11 cellular contexts compared by ENCODE assay signal in genomic region chrX:48939417-48940228, GRCh38. TPM values are rescaled to one million over a fixed set of nuclear protein-coding genes. Genes with fewer than 3 reads are reported as not detected.
A peak's percentile ranks its signal among the peaks of the same experiment; 100 is the strongest.
DNase-seq lines count a peak whose midpoint lies in the region; ATAC-seq and TF ChIP-seq lines count a peak whose summit lies in the region.
"Had no signal": no experiment of that assay in that cellular context is flagged by ENCODE, and none has a peak within 500 bp of the region (broad histone marks: within the 10 kb centered on the region; RNA-seq: fewer than 3 reads in every experiment).

No MANE protein-coding gene starts in this region.

- peak overlapping the region; percentile 99 for H3K27ac Mint-ChIP-seq in activated naive CD4-positive, alpha-beta T cell treated with anti-CD3 and anti-CD28 coated beads, Interleukin-2, amount 50 U/mL, for 24 hours

- H2AFZ ChIP-seq in Karpas-422 (ENCODE audit: low read length) (no peak overlapping the region), osteoblast (ENCODE audit: low read length) (no peak overlapping the region)

- H3K27me3 ChIP-seq in Karpas-422 (ENCODE audit: low read length) (no peaks in the 10 kb centered on the region), osteoblast (ENCODE audit: insufficient read depth, low read length) (no peaks in the 10 kb centered on the region)

- H3K4me1 Mint-ChIP-seq in activated naive CD4-positive, alpha-beta T cell treated with anti-CD3 and anti-CD28 coated beads, Interleukin-2, amount 50 U/mL, for 24 hours, result peaks cover 90% of the 10 kb centered on the region

- peak overlapping the region; percentile 62 for H3K9ac ChIP-seq in Karpas-422 (ENCODE audit: low read length)

- H3K4me3 ChIP-seq in Karpas-422 (ENCODE audit: low read length) (peak overlapping the region; percentile 52; the same call in 1 of the 2 replicates), osteoblast (ENCODE audit: insufficient read depth, low read length) (no peak overlapping the region)
- H3K4me3 ChIP-seq: smooth muscle cell had no signal

- DNase-seq in Karpas-422 (peak; percentile 79), osteoblast (ENCODE audit: insufficient read length, low spot score, missing footprints) (no peak), NCI-H510A (lab: John Stamatoyannopoulos, UW) (no peak), GM20000 (ENCODE audit: low spot score) (no peak)
- no peak for DNase-seq in stimulated activated CD8-positive, alpha-beta memory T cell treated with anti-CD3 and anti-CD28 coated beads, Interleukin-4, amount 100 ng/mL, for 48 hours
- DNase-seq: DMS153, NCI-H146 had no signal

- H3K36me3 Mint-ChIP-seq in activated naive CD4-positive, alpha-beta T cell treated with anti-CD3 and anti-CD28 coated beads, Interleukin-2, amount 50 U/mL, for 24 hours, result peaks cover 11% of the 10 kb centered on the region

- peak; percentile 22 for ATAC-seq in GM18861 (IDR thresholded peaks at IDR 0.05; ENCODE audit: unreplicated experiment)

- H3K4me3 Mint-ChIP-seq in activated naive CD4-positive, alpha-beta T cell treated with anti-CD3 and anti-CD28 coated beads, Interleukin-2, amount 50 U/mL, for 24 hours, result peak overlapping the region; percentile 87
- H3K4me3 Mint-ChIP-seq: nephron had no signal

- H4K20me1 ChIP-seq in Karpas-422 (ENCODE audit: insufficient read depth, low read depth, low read length), result peaks cover 7% of the 10 kb centered on the region; the same call in 1 of the 2 replicates
- peaks cover 34% of the 10 kb centered on the region for H4K20me1 ChIP-seq in osteoblast (ENCODE audit: insufficient read depth, low read length)

- TF ChIP-seq CTCF in osteoblast (IDR thresholded peaks at IDR 0.05; ENCODE audit: extremely low read depth, low read depth, low read length) (no peak), GM20000 (IDR thresholded peaks at IDR 0.05; ENCODE audit: extremely low read depth, missing control alignments) (no peak)

- no peaks in the 10 kb centered on the region for H3K9me2 ChIP-seq in Karpas-422 (replicated peaks; ENCODE audit: insufficient read depth, low read length)

- no peaks in the 10 kb centered on the region for H3K9me3 Mint-ChIP-seq in activated naive CD4-positive, alpha-beta T cell treated with anti-CD3 and anti-CD28 coated beads, Interleukin-2, amount 50 U/mL, for 24 hours

- peaks cover 6% of the 10 kb centered on the region; the same call in 1 of the 2 replicates for H3K36me3 ChIP-seq in Karpas-422 (ENCODE audit: insufficient read depth, low read length)
- H3K36me3 ChIP-seq in osteoblast (ENCODE audit: insufficient read depth, low read length), result peaks cover 31% of the 10 kb centered on the region

- no peaks in the 10 kb centered on the region for H3K27me3 Mint-ChIP-seq in activated naive CD4-positive, alpha-beta T cell treated with anti-CD3 and anti-CD28 coated beads, Interleukin-2, amount 50 U/mL, for 24 hours

- no peaks in the 10 kb centered on the region for H3K9me3 ChIP-seq in Karpas-422 (ENCODE audit: low read length)
- no peaks in the 10 kb centered on the region for H3K9me3 ChIP-seq in osteoblast (ENCODE audit: low read depth, low read length)

- peak overlapping the region; percentile 52 for H3K4me2 ChIP-seq in Karpas-422 (ENCODE audit: low read depth, low read length, poor library complexity, severe bottlenecking)
- H3K4me2 ChIP-seq in osteoblast (ENCODE audit: insufficient read depth, low read length), result no peak overlapping the region
- H3K4me2 ChIP-seq: smooth muscle cell had no signal

- peaks cover 76% of the 10 kb centered on the region for H3K79me2 ChIP-seq in Karpas-422 (ENCODE audit: low read length)
- H3K79me2 ChIP-seq in osteoblast (ENCODE audit: insufficient read depth, low read length), result peaks cover 72% of the 10 kb centered on the region

- H3K4me1 ChIP-seq in Karpas-422 (ENCODE audit: low read length) (peaks cover 44% of the 10 kb centered on the region), osteoblast (ENCODE audit: insufficient read depth, low read length) (peaks cover 7% of the 10 kb centered on the region)

- H3K27ac ChIP-seq in Karpas-422 (ENCODE audit: low read length) (peak overlapping the region; percentile 96), osteoblast (ENCODE audit: low read depth, low read length) (peak overlapping the region; percentile 20)

RNA-seq across cellular contexts. Expression of gene OTUD5, which starts 17.8 kb away (rescaled TPM):
- 36.2 and 57.4 TPM in 2 replicates for total RNA-seq in Karpas-422 (2014; rRNA removed; shearing (Covaris generic); ENCODE audit: low replicate concordance)
- total RNA-seq in osteoblast, result 31.2 and 33.7 TPM in 2 replicates

RNA-seq across cellular contexts. Expression of gene PIM2, which starts 20.8 kb away (rescaled TPM):
- total RNA-seq in Karpas-422 (2014; rRNA removed; shearing (Covaris generic); ENCODE audit: low replicate concordance), result 23.1 and 33.8 TPM in 2 replicates
- 4.3 and 4.7 TPM in 2 replicates for total RNA-seq in osteoblast

RNA-seq across cellular contexts. Expression of gene SLC35A2, which starts 28.2 kb away (rescaled TPM):
- 12.7 and 15.1 TPM in 2 replicates for total RNA-seq in Karpas-422 (2014; rRNA removed; shearing (Covaris generic); ENCODE audit: low replicate concordance)
- 15.3 and 15.6 TPM in 2 replicates for total RNA-seq in osteoblast

RNA-seq across cellular contexts. Expression of gene KCND1, which starts 32.0 kb away (rescaled TPM):
- total RNA-seq in Karpas-422 (2014; rRNA removed; shearing (Covaris generic); ENCODE audit: low replicate concordance), result 2.2 and 2.6 TPM in 2 replicates
- total RNA-seq in osteoblast, result 0.29 and 0.36 TPM in 2 replicates

RNA-seq across cellular contexts. Expression of gene PQBP1, which starts 41.9 kb away (rescaled TPM):
- total RNA-seq in Karpas-422 (2014; rRNA removed; shearing (Covaris generic); ENCODE audit: low replicate concordance), result 40.3 and 78.0 TPM in 2 replicates
- 32.9 and 33.6 TPM in 2 replicates for total RNA-seq in osteoblast
